Comparison of ENCODE assay signal across 9 cellular contexts in genomic region chr14:75884198-75884611, GRCh38.
A peak's percentile ranks its signal among the peaks of the same experiment; 100 is the strongest.
DNase-seq lines count a peak whose midpoint lies in the region; ATAC-seq and TF ChIP-seq lines count a peak whose summit lies in the region.
"Had no signal": no experiment of that assay in that cellular context is flagged by ENCODE, and none has a peak within 500 bp of the region (broad histone marks: within the 10 kb centered on the region; RNA-seq: fewer than 3 reads in every experiment).

No MANE protein-coding gene starts in this region.

- H3K4me2 ChIP-seq in DND-41 (ENCODE audit: insufficient read depth, low read length) (no peak overlapping the region), osteoblast (ENCODE audit: insufficient read depth, low read length) (peak overlapping the region; percentile 51)

- H3K27me3 Mint-ChIP-seq in chondrocyte (ENCODE audit: low read depth) = no peaks in the 10 kb centered on the region
- no peaks in the 10 kb centered on the region for H3K27me3 Mint-ChIP-seq in activated CD8-positive, alpha-beta memory T cell treated with anti-CD3 and anti-CD28 coated beads, Interleukin-2, amount 10 ng/mL, durations not matched to agents 7 days and 5 days

- H4K20me1 ChIP-seq in DND-41 (ENCODE audit: insufficient read depth, low read length) (no peaks in the 10 kb centered on the region), osteoblast (ENCODE audit: insufficient read depth, low read length) (no peaks in the 10 kb centered on the region)

- no peak overlapping the region for H3K27ac ChIP-seq in DND-41 (ENCODE audit: low read length)
- H3K27ac ChIP-seq in osteoblast (ENCODE audit: low read depth, low read length) = peak overlapping the region; percentile 88
- H3K27ac ChIP-seq in colonic mucosa = no peak overlapping the region
- H3K27ac ChIP-seq: thyroid gland had no signal

- H3K9me3 Mint-ChIP-seq in chondrocyte (ENCODE audit: low read depth) = no peaks in the 10 kb centered on the region
- H3K9me3 Mint-ChIP-seq in activated CD8-positive, alpha-beta memory T cell treated with anti-CD3 and anti-CD28 coated beads, Interleukin-2, amount 10 ng/mL, durations not matched to agents 7 days and 5 days (ENCODE audit: low read depth) = no peaks in the 10 kb centered on the region

- DNase-seq in DND-41 = no peak
- DNase-seq in chondrocyte (ENCODE audit: low spot score) = peak; percentile 86
- DNase-seq in osteoblast (ENCODE audit: insufficient read length, low spot score, missing footprints) = peak; percentile 66
- no peak for DNase-seq in activated CD8-positive, alpha-beta memory T cell treated with anti-CD3 and anti-CD28 coated beads, Interleukin-2, amount 10 ng/mL, durations not matched to agents 7 days and 5 days
- DNase-seq in colonic mucosa = no peak
- DNase-seq: thyroid gland had no signal

- H3K27ac Mint-ChIP-seq in chondrocyte (ENCODE audit: unreplicated experiment) = peak overlapping the region; percentile 94
- no peak overlapping the region for H3K27ac Mint-ChIP-seq in activated CD8-positive, alpha-beta memory T cell treated with anti-CD3 and anti-CD28 coated beads, Interleukin-2, amount 10 ng/mL, durations not matched to agents 7 days and 5 days

- H3K36me3 ChIP-seq in DND-41 (ENCODE audit: insufficient read depth, low read length) (peaks cover 20% of the 10 kb centered on the region), osteoblast (ENCODE audit: insufficient read depth, low read length) (no peaks in the 10 kb centered on the region), colonic mucosa (no peaks in the 10 kb centered on the region)
- H3K36me3 ChIP-seq: thyroid gland had no signal

- peak; percentile 40 for TF ChIP-seq CTCF in DND-41 (IDR thresholded peaks at IDR 0.05; ENCODE audit: borderline replicate concordance, extremely low read depth, low read length, poor library complexity, severe bottlenecking)
- peak; percentile 27; the same call in 1 of the 2 replicates for TF ChIP-seq CTCF in LNCAP (IDR thresholded peaks at IDR 0.05)
- TF ChIP-seq CTCF in chondrocyte (IDR thresholded peaks at IDR 0.05) = peak; percentile 77
- TF ChIP-seq CTCF in osteoblast (IDR thresholded peaks at IDR 0.05; ENCODE audit: extremely low read depth, low read depth, low read length) = peak; percentile 37
- no peak for TF ChIP-seq CTCF in colonic mucosa (IDR thresholded peaks at IDR 0.05)

- H3K4me1 Mint-ChIP-seq in chondrocyte (ENCODE audit: low read depth) = peaks cover 73% of the 10 kb centered on the region
- peaks cover 11% of the 10 kb centered on the region for H3K4me1 Mint-ChIP-seq in activated CD8-positive, alpha-beta memory T cell treated with anti-CD3 and anti-CD28 coated beads, Interleukin-2, amount 10 ng/mL, durations not matched to agents 7 days and 5 days

- intact Hi-C loops in colonic mucosa (cut with DNase I) = no loop called here

- CTCF ChIA-PET in activated CD8-positive, alpha-beta memory T cell treated with anti-CD3 and anti-CD28 coated beads, Interleukin-2, amount 10 ng/mL, durations not matched to agents 7 days and 5 days (lab: Charles Lee) = interaction anchor here (1.5 kb wide), 1 partner anchor 22 kb away, joined by 4 read pairs; no protein-coding TSS in a partner anchor

- H2AFZ ChIP-seq in DND-41 (ENCODE audit: low read depth, low read length) = no peak overlapping the region
- H2AFZ ChIP-seq in osteoblast (ENCODE audit: low read length) = peak overlapping the region; percentile 56

- no peaks in the 10 kb centered on the region for H3K27me3 ChIP-seq in DND-41 (ENCODE audit: insufficient read depth, low read length, poor library complexity)
- H3K27me3 ChIP-seq in osteoblast (ENCODE audit: insufficient read depth, low read length) = no peaks in the 10 kb centered on the region
- H3K27me3 ChIP-seq in colonic mucosa = no peaks in the 10 kb centered on the region
- H3K27me3 ChIP-seq: thyroid gland had no signal

- H3K4me3 ChIP-seq in DND-41 (ENCODE audit: low read depth in 1 of 2, low read length in 2 of 2) (no peak overlapping the region), osteoblast (ENCODE audit: insufficient read depth, low read length) (no peak overlapping the region), colonic mucosa (no peak overlapping the region)
- H3K4me3 ChIP-seq: thyroid gland had no signal

- no peaks in the 10 kb centered on the region for H3K79me2 ChIP-seq in DND-41 (ENCODE audit: insufficient read depth, low read length)
- H3K79me2 ChIP-seq in osteoblast (ENCODE audit: insufficient read depth, low read length) = no peaks in the 10 kb centered on the region

- H3K36me3 Mint-ChIP-seq in chondrocyte (ENCODE audit: low read depth) = peaks cover 2% of the 10 kb centered on the region
- peaks cover 6% of the 10 kb centered on the region for H3K36me3 Mint-ChIP-seq in activated CD8-positive, alpha-beta memory T cell treated with anti-CD3 and anti-CD28 coated beads, Interleukin-2, amount 10 ng/mL, durations not matched to agents 7 days and 5 days

- no peak overlapping the region for H3K4me3 Mint-ChIP-seq in chondrocyte (ENCODE audit: unreplicated experiment)
- H3K4me3 Mint-ChIP-seq in activated CD8-positive, alpha-beta memory T cell treated with anti-CD3 and anti-CD28 coated beads, Interleukin-2, amount 10 ng/mL, durations not matched to agents 7 days and 5 days = no peak overlapping the region

- no peak overlapping the region for H3K9ac ChIP-seq in DND-41 (ENCODE audit: low read depth, low read length)
- H3K9ac ChIP-seq in colonic mucosa (ENCODE audit: low read depth in 2 of 2, low read length in 2 of 2) = no peak overlapping the region

- ATAC-seq in DND-41 (ENCODE audit: insufficient read depth, low read depth) (no peak), GM21825 (IDR thresholded peaks at IDR 0.05; ENCODE audit: unreplicated experiment) (no peak), HG03439 (IDR thresholded peaks at IDR 0.05; ENCODE audit: unreplicated experiment) (no peak)
- ATAC-seq in activated CD8-positive, alpha-beta memory T cell treated with anti-CD3 and anti-CD28 coated beads, Interleukin-2, amount 10 ng/mL, durations not matched to agents 7 days and 5 days = no peak

- H3K4me1 ChIP-seq in DND-41 (ENCODE audit: insufficient read depth, low read length) (no peaks in the 10 kb centered on the region), osteoblast (ENCODE audit: insufficient read depth, low read length) (peaks cover 39% of the 10 kb centered on the region), colonic mucosa (no peaks in the 10 kb centered on the region)
- H3K4me1 ChIP-seq: thyroid gland had no signal

- H3K9me3 ChIP-seq in DND-41 (ENCODE audit: insufficient read depth, low read length, severe bottlenecking) (no peaks in the 10 kb centered on the region), osteoblast (ENCODE audit: low read depth, low read length) (no peaks in the 10 kb centered on the region), colonic mucosa (no peaks in the 10 kb centered on the region)
- H3K9me3 ChIP-seq: thyroid gland had no signal

Comparison
In these comparisons a context has a peak if more than half of its experiments do, and no peak if none do; other contexts are left out.
1. DNase-seq: peak in chondrocyte (single experiment) and osteoblast (single experiment); none in DND-41 (single experiment), activated CD8-positive, alpha-beta memory T cell treated with anti-CD3 and anti-CD28 coated beads, Interleukin-2, amount 10 ng/mL, durations not matched to agents 7 days and 5 days (single experiment) and colonic mucosa (single experiment).